36 cellular contexts compared by ENCODE assay signal in genomic region chr3:10808974-10809373, GRCh38. TPM values are rescaled to one million over a fixed set of nuclear protein-coding genes. Genes with fewer than 3 reads are reported as not detected.
"Had no signal": no experiment of that assay in that cellular context is flagged by ENCODE, and none has a peak within 500 bp of the region (broad histone marks: within the 10 kb centered on the region; RNA-seq: fewer than 3 reads in every experiment).

No MANE protein-coding gene starts in this region.

- H3K36me3 ChIP-seq: MG63 had no signal

- DNase-seq: Kasumi-1, MG63, MM.1S, MV-4-11, NCI-H1048, NCI-H1092, NCI-H1092 treated with DMSO at 0.1 percent for 48 hours, NCI-H1105, NCI-H1105 treated with DMSO at 0.1 percent for 48 hours, NCI-H1417, NCI-H1417 treated with DMSO at 0.1 percent for 48 hours, NCI-H1436, NCI-H1436 treated with DMSO at 0.1 percent for 48 hours, NCI-H146, NCI-H1694, NCI-H1694 treated with DMSO at 0.1 percent for 48 hours, NCI-H187, NCI-H187 treated with DMSO at 0.1 percent for 48 hours, NCI-H1930, NCI-H2029, NCI-H2029 treated with DMSO at 0.1 percent for 48 hours, NCI-H2081, NCI-H2081 treated with DMSO at 0.1 percent for 48 hours, NCI-H2107, NCI-H2171, NCI-H2171 treated with DMSO at 0.1 percent for 48 hours, NCI-H2227 treated with DMSO at 0.1 percent for 48 hours, NCI-H226, NCI-H345, NCI-H446, NCI-H446 treated with DMSO at 0.1 percent for 48 hours, NCI-H510A, NCI-H510A treated with DMSO at 0.1 percent for 48 hours, NCI-H524 had no signal

- H3K9me3 ChIP-seq: MG63 had no signal

- H3K4me3 ChIP-seq: MG63 had no signal

- H3K27me3 ChIP-seq: MG63 had no signal

RNA-seq across cellular contexts. Expression of gene SLC6A11, which starts 7.1 kb away (rescaled TPM):
- total RNA-seq: LHCN-M2, M059J had no signal
